ENCODE assay signal across 8 cellular contexts in genomic region chr6:116971959-116972358, GRCh38.
A peak's percentile ranks its signal among the peaks of the same experiment; 100 is the strongest.
DNase-seq lines count a peak whose midpoint lies in the region; ATAC-seq and TF ChIP-seq lines count a peak whose summit lies in the region.

No MANE protein-coding gene starts in this region.

- CTCF ChIA-PET in BJ (lab: Yijun Ruan, JAX), result interaction anchor here (0.6 to 0.9 kb wide), 3 partner anchors 9 to 812 kb away, joined by 3 to 6 read pairs (median 3); no protein-coding TSS in a partner anchor

- peak; percentile 64 for TF ChIP-seq CTCF in BJ (IDR thresholded peaks at IDR 0.05; ENCODE audit: insufficient read depth, low read depth, low read length)

- H3K4me3 ChIP-seq in BJ (ENCODE audit: low read depth, low read length), result no peak overlapping the region

- H3K36me3 ChIP-seq in BJ (ENCODE audit: control insufficient read depth, insufficient read depth, low read length), result no peaks in the 10 kb centered on the region

- ATAC-seq in GM18499 (IDR thresholded peaks at IDR 0.05; ENCODE audit: insufficient read depth, unreplicated experiment) (peak; percentile 58), HG02973 (IDR thresholded peaks at IDR 0.05; ENCODE audit: unreplicated experiment) (peak; percentile 75), HG02642 (IDR thresholded peaks at IDR 0.05; ENCODE audit: poor library complexity, unreplicated experiment) (no peak)

- H3K27me3 ChIP-seq in BJ (ENCODE audit: control insufficient read depth, insufficient read depth, low read length), result peaks cover 3% of the 10 kb centered on the region; the same call in 1 of the 2 replicates

- POLR2A ChIA-PET in BJ (lab: Charles Lee), result no interaction called here

- DNase-seq in BJ (ENCODE audit: low read depth) (no peak), NCI-H2081 (lab: John Stamatoyannopoulos, UW) (peak; percentile 31 to 49), amniotic epithelial cell (ENCODE audit: low read depth) (peak; percentile 46), left kidney (ENCODE audit: low read depth, low spot score) (peak; percentile 78), activated gamma-delta T cell treated with Interleukin-2 at 50 U/mL for 16 hours (no peak)

Comparison
In these comparisons a context has a peak if more than half of its experiments do, and no peak if none do; other contexts are left out.
1. DNase-seq: peak in NCI-H2081 (2 of 2), amniotic epithelial cell (single experiment) and left kidney (single experiment); none in BJ (single experiment) and activated gamma-delta T cell treated with Interleukin-2 at 50 U/mL for 16 hours (single experiment).